In the genomic region with DNA sequence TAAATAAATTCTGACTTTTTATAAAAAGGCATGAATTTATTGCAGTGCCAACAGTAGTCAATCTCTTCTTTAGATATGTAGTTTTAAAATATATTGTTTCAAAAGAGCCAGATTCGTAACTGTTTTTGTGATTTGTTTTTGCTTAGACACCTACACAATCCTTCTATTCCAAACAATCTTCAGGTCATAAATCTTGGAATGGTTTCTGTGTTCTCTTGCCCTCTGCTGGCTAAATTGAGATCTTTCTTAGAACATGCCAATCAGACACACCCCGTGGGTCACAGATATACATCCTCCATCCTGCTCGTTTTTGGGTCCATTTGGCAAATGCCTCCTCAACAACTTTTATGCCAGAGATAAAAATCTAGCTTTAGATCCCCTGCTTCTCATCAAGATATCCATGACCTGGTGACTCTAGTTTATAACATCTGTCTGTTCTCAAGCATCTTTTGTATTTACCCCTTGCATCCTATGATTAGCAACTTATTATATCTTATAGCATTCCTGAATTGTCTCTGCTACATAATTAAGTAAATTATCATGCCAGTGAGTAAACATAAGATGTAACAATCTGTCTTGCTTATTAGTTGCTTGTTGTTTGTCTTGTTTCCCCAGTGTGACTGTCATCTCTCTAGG, we compare ENCODE assay signal across 7 cellular contexts. TPM values are rescaled to one million over a fixed set of nuclear protein-coding genes. Genes with fewer than 3 reads are reported as not detected.
DNase-seq lines count a peak whose midpoint lies in the region; ATAC-seq and TF ChIP-seq lines count a peak whose summit lies in the region.

No MANE protein-coding gene starts in this region.

- no peak overlapping the region for H3K4me2 ChIP-seq in Karpas-422 (ENCODE audit: low read depth, low read length, poor library complexity, severe bottlenecking)

- H3K79me2 ChIP-seq in Karpas-422 (ENCODE audit: low read length) = no peaks in the 10 kb centered on the region

- no peak overlapping the region for H3K27ac ChIP-seq in Karpas-422 (ENCODE audit: low read length)
- H3K27ac ChIP-seq in gastrocnemius medialis = no peak overlapping the region

- in situ Hi-C loops in gastrocnemius medialis (cut with MboI; ENCODE audit: low sequenced_read_pairs in 4 of 4) = loop anchor here (10.0 to 25.0 kb wide), 3 partner anchors 453 to 653 kb away; no protein-coding TSS in a partner anchor

- intact Hi-C loops in gastrocnemius medialis (cut with DNase I; ENCODE audit: low total_unique reads) = loop anchor here (5.0 to 10.0 kb wide), 3 partner anchors 82 to 660 kb away; no protein-coding TSS in a partner anchor

- H4K20me1 ChIP-seq in Karpas-422 (ENCODE audit: insufficient read depth, low read depth, low read length) = no peaks in the 10 kb centered on the region

- H3K9me3 ChIP-seq in Karpas-422 (ENCODE audit: low read length) (no peaks in the 10 kb centered on the region), gastrocnemius medialis (no peaks in the 10 kb centered on the region)

- no peak overlapping the region for H2AFZ ChIP-seq in Karpas-422 (ENCODE audit: low read length)

- H3K4me1 ChIP-seq in Karpas-422 (ENCODE audit: low read length) = no peaks in the 10 kb centered on the region
- peaks cover 0 to 8% of the 10 kb centered on the region in 2 donors for H3K4me1 ChIP-seq in gastrocnemius medialis

- H3K9ac ChIP-seq in Karpas-422 (ENCODE audit: low read length) = no peak overlapping the region

- no peak overlapping the region for H3K4me3 ChIP-seq in GM12865 (ENCODE audit: low read depth, low read length)
- no peak overlapping the region for H3K4me3 ChIP-seq in Karpas-422 (ENCODE audit: low read length)
- no peak overlapping the region for H3K4me3 ChIP-seq in fibroblast of the aortic adventitia (ENCODE audit: low read depth, low read length)
- H3K4me3 ChIP-seq in gastrocnemius medialis = no peak overlapping the region

- no peak for TF ChIP-seq POLR2A in gastrocnemius medialis (IDR thresholded peaks at IDR 0.05)

- DNase-seq in GM12865 (ENCODE audit: low read depth) = peak; percentile 25
- DNase-seq in Karpas-422 = peak; percentile 58
- DNase-seq in RPMI7951 (ENCODE audit: low read depth) = peak; percentile 58
- DNase-seq in fibroblast of the aortic adventitia (ENCODE audit: low read depth) = peak; percentile 60
- DNase-seq in gastrocnemius medialis = no peak
- no peak for DNase-seq in T-helper 2 cell

- ATAC-seq in gastrocnemius medialis = peak; percentile 63 to 85
- ATAC-seq in GM18498 (IDR thresholded peaks at IDR 0.05; ENCODE audit: unreplicated experiment) = no peak

- H3K36me3 ChIP-seq in Karpas-422 (ENCODE audit: insufficient read depth, low read length) (no peaks in the 10 kb centered on the region), gastrocnemius medialis (no peaks in the 10 kb centered on the region)

- peak; percentile 43 for TF ChIP-seq CTCF in GM12865 (IDR thresholded peaks at IDR 0.05; ENCODE audit: insufficient read depth, low read depth, low read length, missing control alignments)
- TF ChIP-seq CTCF in fibroblast of the aortic adventitia (IDR thresholded peaks at IDR 0.05; ENCODE audit: insufficient read depth, low read length) = peak; percentile 62
- peak; percentile 40 to 59 (median 48) for TF ChIP-seq CTCF in gastrocnemius medialis (IDR thresholded peaks at IDR 0.05 in 4 of 5, conservative IDR thresholded peaks at IDR 0.05 in 1 of 5)

- H3K9me2 ChIP-seq in Karpas-422 (replicated peaks; ENCODE audit: insufficient read depth, low read length) = no peaks in the 10 kb centered on the region

- H3K27me3 ChIP-seq in Karpas-422 (ENCODE audit: low read length) = no peaks in the 10 kb centered on the region
- no peaks in the 10 kb centered on the region for H3K27me3 ChIP-seq in gastrocnemius medialis

RNA-seq across cellular contexts. Expression of a gene that starts 35.3 kb away (rescaled TPM):
- 25.4 and 57.4 TPM in 2 replicates for total RNA-seq in Karpas-422 (2014; rRNA removed; shearing (Covaris generic); ENCODE audit: low replicate concordance)
- total RNA-seq in RPMI7951 (2014; rRNA removed; shearing (Covaris generic)) = 53.4 and 66.6 TPM in 2 replicates
- total RNA-seq in fibroblast of the aortic adventitia (ENCODE audit: low replicate concordance) = 49.5 and 92.7 TPM in 2 replicates
- total RNA-seq in gastrocnemius medialis = 10 to 100 TPM; 37.8 to 70.8 (median 50.1) TPM

Comparison
In these comparisons a context has a peak if more than half of its experiments do, and no peak if none do; other contexts are left out.
1. DNase-seq: peak in GM12865 (single experiment), Karpas-422 (single experiment), RPMI7951 (single experiment) and fibroblast of the aortic adventitia (single experiment); none in gastrocnemius medialis (0 of 2) and T-helper 2 cell (0 of 5).
2. Peak in every context shown above with its lines, with median percentiles within 50 percentile points of each other: CTCF ChIP-seq.